Comparison of ENCODE assay signal across 9 cellular contexts in the genomic region with DNA sequence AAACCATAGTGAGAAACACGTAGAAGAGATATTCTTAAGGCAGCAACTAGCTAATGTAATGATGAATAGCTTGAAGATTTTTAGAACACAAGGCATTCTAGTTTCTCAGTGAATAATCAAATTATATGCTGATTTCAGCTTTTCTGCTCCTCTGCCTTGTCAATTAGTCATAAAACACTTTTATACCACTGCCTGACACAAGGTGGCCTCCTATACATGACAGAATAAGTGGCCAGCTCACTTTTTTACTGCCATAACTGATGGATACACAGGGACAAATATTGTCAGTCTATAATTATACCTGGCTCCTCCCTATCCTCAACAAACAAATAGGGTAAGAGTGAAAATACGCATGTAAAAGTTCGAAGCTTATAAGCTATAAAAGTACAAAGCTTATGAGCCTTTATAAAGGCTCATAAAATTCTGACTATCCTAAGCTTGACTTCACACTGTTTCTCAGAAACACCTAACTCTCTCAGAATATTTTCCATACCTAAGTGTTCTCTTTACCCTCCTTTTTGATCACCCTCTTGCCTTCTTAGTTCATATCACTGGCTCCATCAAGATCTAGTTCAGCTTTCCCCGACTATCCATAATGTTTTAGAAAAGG.
A peak's percentile ranks its signal among the peaks of the same experiment; 100 is the strongest.
DNase-seq lines count a peak whose midpoint lies in the region; ATAC-seq and TF ChIP-seq lines count a peak whose summit lies in the region.
"Had no signal": no experiment of that assay in that cellular context is flagged by ENCODE, and none has a peak within 500 bp of the region (broad histone marks: within the 10 kb centered on the region; RNA-seq: fewer than 3 reads in every experiment).

No MANE protein-coding gene starts in this region.

- H3K9me3 Mint-ChIP-seq in stimulated activated naive B cell treated with anti-CD40 and anti-IgM and Interleukin-4, amounts not matched to agents 10 μg/mL and 1 μg/mL and 100 μg/mL, for 72 hours: no peaks in the 10 kb centered on the region
- H3K9me3 Mint-ChIP-seq: dendritic cell treated with granulocyte-macrophage colony-stimulating factor and Interleukin-4, amounts not matched to agents 40 ng/mL and 50 ng/mL, for 4 days had no signal

- H3K4me1 Mint-ChIP-seq in stimulated activated naive B cell treated with anti-CD40 and anti-IgM and Interleukin-4, amounts not matched to agents 10 μg/mL and 1 μg/mL and 100 μg/mL, for 72 hours: peaks cover 2 to 8% of the 10 kb centered on the region in 2 donors

- no peak for TF ChIP-seq POLR2A in breast epithelium (IDR thresholded peaks at IDR 0.05)

- no peak overlapping the region for H3K4me3 Mint-ChIP-seq in stimulated activated naive B cell treated with anti-CD40 and anti-IgM and Interleukin-4, amounts not matched to agents 10 μg/mL and 1 μg/mL and 100 μg/mL, for 72 hours
- H3K4me3 Mint-ChIP-seq: dendritic cell treated with granulocyte-macrophage colony-stimulating factor and Interleukin-4, amounts not matched to agents 40 ng/mL and 50 ng/mL, for 4 days had no signal

- H3K27ac Mint-ChIP-seq in stimulated activated naive B cell treated with anti-CD40 and anti-IgM and Interleukin-4, amounts not matched to agents 10 μg/mL and 1 μg/mL and 100 μg/mL, for 72 hours: no peak overlapping the region
- H3K27ac Mint-ChIP-seq: dendritic cell treated with granulocyte-macrophage colony-stimulating factor and Interleukin-4, amounts not matched to agents 40 ng/mL and 50 ng/mL, for 4 days had no signal

- no peaks in the 10 kb centered on the region for H3K9me3 ChIP-seq in breast epithelium

- intact Hi-C loops in breast epithelium (cut with DNase I; ENCODE audit: low total_unique reads): loop anchor here (5.0 kb wide), 1 partner anchor 315 kb away; no protein-coding TSS in a partner anchor

- TF ChIP-seq CTCF in breast epithelium (IDR thresholded peaks at IDR 0.05) (peak; percentile 73 to 86 (median 85)), kidney epithelial cell (IDR thresholded peaks at IDR 0.05; ENCODE audit: insufficient read depth, low read length, poor library complexity, severe bottlenecking) (peak; percentile 62)

- no peaks in the 10 kb centered on the region for H3K27me3 ChIP-seq in breast epithelium
- H3K27me3 ChIP-seq in kidney epithelial cell (ENCODE audit: control insufficient read depth, insufficient read depth, low read length): no peaks in the 10 kb centered on the region

- no peak overlapping the region for H3K4me3 ChIP-seq in breast epithelium
- H3K4me3 ChIP-seq in kidney epithelial cell (ENCODE audit: low read depth, low read length): no peak overlapping the region

- DNase-seq in SIG-M5 treated with dmso at 0.1 percent for 504 hours (lab: John Stamatoyannopoulos, UW; ENCODE audit: unreplicated experiment) (peak; percentile 55), SIG-M5 (lab: John Stamatoyannopoulos, UW) (no peak), KG1 (lab: John Stamatoyannopoulos, UW) (peak; percentile 19), RPMI8226 (peak; percentile 76), breast epithelium (ENCODE audit: low spot score in 2 of 2) (no peak), kidney epithelial cell (ENCODE audit: low read depth) (no peak)
- peak; percentile 16 for DNase-seq in stimulated activated naive B cell treated with anti-CD40 and anti-IgM and Interleukin-4, amounts not matched to agents 10 μg/mL and 1 μg/mL and 100 μg/mL, for 72 hours

- no peaks in the 10 kb centered on the region for H3K27me3 Mint-ChIP-seq in stimulated activated naive B cell treated with anti-CD40 and anti-IgM and Interleukin-4, amounts not matched to agents 10 μg/mL and 1 μg/mL and 100 μg/mL, for 72 hours
- H3K27me3 Mint-ChIP-seq: dendritic cell treated with granulocyte-macrophage colony-stimulating factor and Interleukin-4, amounts not matched to agents 40 ng/mL and 50 ng/mL, for 4 days had no signal

- no peak overlapping the region for H3K27ac ChIP-seq in breast epithelium

- peaks cover 12 to 24% of the 10 kb centered on the region in 2 donors for H3K36me3 Mint-ChIP-seq in stimulated activated naive B cell treated with anti-CD40 and anti-IgM and Interleukin-4, amounts not matched to agents 10 μg/mL and 1 μg/mL and 100 μg/mL, for 72 hours

- H3K36me3 ChIP-seq in breast epithelium (no peaks in the 10 kb centered on the region), kidney epithelial cell (ENCODE audit: control insufficient read depth, insufficient read depth, low read length) (no peaks in the 10 kb centered on the region)

- H3K4me1 ChIP-seq in breast epithelium: no peaks in the 10 kb centered on the region

- ATAC-seq in stimulated activated naive B cell treated with anti-CD40 and anti-IgM and Interleukin-4, amounts not matched to agents 10 μg/mL and 1 μg/mL and 100 μg/mL, for 72 hours (replicated peaks): peak; percentile 77 to 78
- ATAC-seq in GM21526 (IDR thresholded peaks at IDR 0.05; ENCODE audit: low FRiP score, unreplicated experiment): no peak

Comparison
In these comparisons a context has a peak if more than half of its experiments do, and no peak if none do; other contexts are left out.
1. DNase-seq: peak in SIG-M5 treated with dmso at 0.1 percent for 504 hours (single experiment), KG1 (single experiment), RPMI8226 (single experiment) and stimulated activated naive B cell treated with anti-CD40 and anti-IgM and Interleukin-4, amounts not matched to agents 10 μg/mL and 1 μg/mL and 100 μg/mL, for 72 hours (single experiment); none in SIG-M5 (single experiment), breast epithelium (0 of 2) and kidney epithelial cell (single experiment).